8 cellular contexts compared by ENCODE assay signal in genomic region chr19:14383898-14384669, GRCh38. TPM values are rescaled to one million over a fixed set of nuclear protein-coding genes. Genes with fewer than 3 reads are reported as not detected.
A peak's percentile ranks its signal among the peaks of the same experiment; 100 is the strongest.
DNase-seq lines count a peak whose midpoint lies in the region; ATAC-seq and TF ChIP-seq lines count a peak whose summit lies in the region.

No MANE protein-coding gene starts in this region.

- no peaks in the 10 kb centered on the region for H3K27me3 Mint-ChIP-seq in activated T-cell treated with anti-CD3 and anti-CD28 coated beads, Interleukin-2, amount 50 U/mL, for 72 hours (ENCODE audit: low read depth)

- peaks cover 42% of the 10 kb centered on the region for H3K4me1 Mint-ChIP-seq in activated T-cell treated with anti-CD3 and anti-CD28 coated beads, Interleukin-2, amount 50 U/mL, for 72 hours (ENCODE audit: low read depth)

- TF ChIP-seq CTCF in GM13977 (IDR thresholded peaks at IDR 0.05; ENCODE audit: extremely low read depth, insufficient read depth, missing control alignments): no peak

- peak overlapping the region; percentile 89 to 92 for H3K4me3 Mint-ChIP-seq in activated T-cell treated with anti-CD3 and anti-CD28 coated beads, Interleukin-2, amount 50 U/mL, for 72 hours

- intact Hi-C loops in left cardiac atrium (cut with DNase I): no loop called here

- peak; percentile 36 for ATAC-seq in activated T-cell treated with anti-CD3 and anti-CD28 coated beads, Interleukin-2, amount 50 U/mL, for 72 hours (replicated peaks in 1 of 2)
- peak in 1 of 2 donors; percentile 36 for ATAC-seq in left cardiac atrium
- ATAC-seq in GM21723 (IDR thresholded peaks at IDR 0.05; ENCODE audit: unreplicated experiment): no peak
- ATAC-seq in GM19395 (IDR thresholded peaks at IDR 0.05; ENCODE audit: unreplicated experiment): no peak

- H3K36me3 Mint-ChIP-seq in activated T-cell treated with anti-CD3 and anti-CD28 coated beads, Interleukin-2, amount 50 U/mL, for 72 hours (ENCODE audit: insufficient read depth in 2 of 2): peaks cover 23 to 34% of the 10 kb centered on the region in 2 donors

- DNase-seq in GM13977 (ENCODE audit: low spot score) (peak; percentile 71), NAMALWA (ENCODE audit: low spot score) (peak; percentile 41), left cardiac atrium (peak; percentile 40), mucosa of gallbladder (ENCODE audit: low spot score) (no peak)
- DNase-seq in activated T-cell treated with anti-CD3 and anti-CD28 coated beads, Interleukin-2, amount 50 U/mL, for 72 hours: peak; percentile 65 to 75
- DNase-seq in stimulated activated CD4-positive, alpha-beta T cell treated with anti-CD3 and anti-CD28 coated beads, Interleukin-1b, Interleukin-23, amount 100 ng/mL, for 48 hours: peak; percentile 50

- in situ Hi-C loops in GM13977 (cut with MboI; ENCODE audit: low pct_unique_long_range_greater_than_20kb, low sequenced_read_pairs, unreplicated experiment): no loop called here

- peak overlapping the region; percentile 94 for H3K27ac Mint-ChIP-seq in activated T-cell treated with anti-CD3 and anti-CD28 coated beads, Interleukin-2, amount 50 U/mL, for 72 hours

- no peaks in the 10 kb centered on the region for H3K9me3 Mint-ChIP-seq in activated T-cell treated with anti-CD3 and anti-CD28 coated beads, Interleukin-2, amount 50 U/mL, for 72 hours

RNA-seq across cellular contexts. Expression of gene ADGRE5, which starts 2.8 kb away (rescaled TPM):
- total RNA-seq in activated T-cell treated with anti-CD3 and anti-CD28 coated beads, Interleukin-2, amount 50 U/mL, for 72 hours: 100 to 1,000 TPM; 316 to 369 TPM
- total RNA-seq in left cardiac atrium (10 to 100 TPM; 41.6 to 43.8 TPM), mucosa of gallbladder (48.2 TPM)

RNA-seq across cellular contexts. Expression of gene DDX39A, which starts 35.1 kb away (rescaled TPM):
- 100 to 1,000 TPM; 225 to 236 TPM for total RNA-seq in activated T-cell treated with anti-CD3 and anti-CD28 coated beads, Interleukin-2, amount 50 U/mL, for 72 hours
- total RNA-seq in left cardiac atrium (10 to 100 TPM; 31.8 to 41.6 TPM), mucosa of gallbladder (46.4 TPM)

RNA-seq across cellular contexts. Expression of gene PKN1, which starts 49.0 kb away (rescaled TPM):
- 100 to 1,000 TPM; 239 to 278 TPM for total RNA-seq in activated T-cell treated with anti-CD3 and anti-CD28 coated beads, Interleukin-2, amount 50 U/mL, for 72 hours
- total RNA-seq in left cardiac atrium (100 to 1,000 TPM; 119 to 146 TPM), mucosa of gallbladder (136 TPM)

Comparison
In these comparisons a context has a peak if more than half of its experiments do, and no peak if none do; other contexts are left out.
1. ATAC-seq: peak in activated T-cell treated with anti-CD3 and anti-CD28 coated beads, Interleukin-2, amount 50 U/mL, for 72 hours (2 of 2); none in GM21723 (single experiment) and GM19395 (single experiment).